In the genomic region with DNA sequence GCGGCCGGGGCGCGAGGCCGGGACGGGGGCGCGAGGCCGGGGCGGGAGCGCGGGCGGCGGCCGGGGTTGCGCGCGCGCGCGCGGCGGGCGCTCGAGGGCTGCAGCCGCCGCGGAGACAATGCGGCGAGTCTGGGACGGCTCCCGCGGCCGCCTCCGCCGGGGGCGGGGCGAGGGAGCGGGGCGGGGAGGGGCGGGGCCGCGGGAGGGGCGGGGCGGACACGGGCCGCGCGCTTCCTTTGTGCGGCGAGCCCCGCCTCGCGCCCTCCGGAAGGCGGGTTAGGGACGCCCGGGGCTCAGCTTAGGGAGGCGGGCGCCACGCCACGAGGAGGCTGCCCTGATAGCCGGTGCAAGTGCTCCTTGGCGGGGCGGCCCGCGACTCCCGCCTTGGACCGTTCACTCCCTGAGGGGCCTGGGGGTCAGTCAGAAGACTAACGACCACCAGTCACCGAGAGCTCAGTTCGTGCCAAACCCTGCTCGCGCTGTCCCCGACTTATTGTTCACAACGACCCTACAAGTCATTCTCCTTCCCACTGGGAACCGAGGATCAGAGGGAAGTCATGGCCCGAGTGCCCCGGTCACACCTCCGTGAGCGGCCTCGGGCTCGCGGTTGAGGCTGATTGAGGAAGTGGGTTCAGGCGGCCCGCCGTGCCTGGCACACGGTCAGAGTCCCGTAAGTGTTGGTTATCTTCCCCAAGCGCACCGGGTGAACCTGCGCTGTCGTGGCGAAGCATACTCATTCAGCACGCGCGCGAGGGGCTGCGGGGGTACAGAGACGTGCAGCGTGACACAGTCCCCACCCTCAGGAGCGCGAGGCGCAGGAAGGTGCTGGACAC, we compare ENCODE assay signal across 1 cellular context.
TF ChIP-seq lines count a peak whose summit lies in the region.

No MANE protein-coding gene starts in this region.

TF ChIP-seq in K562, 482 proteins besides CTCF, POLR2A, EP300 and RAD21 (continued from another document and continues in another):
- TF ChIP-seq, protein P1, sequence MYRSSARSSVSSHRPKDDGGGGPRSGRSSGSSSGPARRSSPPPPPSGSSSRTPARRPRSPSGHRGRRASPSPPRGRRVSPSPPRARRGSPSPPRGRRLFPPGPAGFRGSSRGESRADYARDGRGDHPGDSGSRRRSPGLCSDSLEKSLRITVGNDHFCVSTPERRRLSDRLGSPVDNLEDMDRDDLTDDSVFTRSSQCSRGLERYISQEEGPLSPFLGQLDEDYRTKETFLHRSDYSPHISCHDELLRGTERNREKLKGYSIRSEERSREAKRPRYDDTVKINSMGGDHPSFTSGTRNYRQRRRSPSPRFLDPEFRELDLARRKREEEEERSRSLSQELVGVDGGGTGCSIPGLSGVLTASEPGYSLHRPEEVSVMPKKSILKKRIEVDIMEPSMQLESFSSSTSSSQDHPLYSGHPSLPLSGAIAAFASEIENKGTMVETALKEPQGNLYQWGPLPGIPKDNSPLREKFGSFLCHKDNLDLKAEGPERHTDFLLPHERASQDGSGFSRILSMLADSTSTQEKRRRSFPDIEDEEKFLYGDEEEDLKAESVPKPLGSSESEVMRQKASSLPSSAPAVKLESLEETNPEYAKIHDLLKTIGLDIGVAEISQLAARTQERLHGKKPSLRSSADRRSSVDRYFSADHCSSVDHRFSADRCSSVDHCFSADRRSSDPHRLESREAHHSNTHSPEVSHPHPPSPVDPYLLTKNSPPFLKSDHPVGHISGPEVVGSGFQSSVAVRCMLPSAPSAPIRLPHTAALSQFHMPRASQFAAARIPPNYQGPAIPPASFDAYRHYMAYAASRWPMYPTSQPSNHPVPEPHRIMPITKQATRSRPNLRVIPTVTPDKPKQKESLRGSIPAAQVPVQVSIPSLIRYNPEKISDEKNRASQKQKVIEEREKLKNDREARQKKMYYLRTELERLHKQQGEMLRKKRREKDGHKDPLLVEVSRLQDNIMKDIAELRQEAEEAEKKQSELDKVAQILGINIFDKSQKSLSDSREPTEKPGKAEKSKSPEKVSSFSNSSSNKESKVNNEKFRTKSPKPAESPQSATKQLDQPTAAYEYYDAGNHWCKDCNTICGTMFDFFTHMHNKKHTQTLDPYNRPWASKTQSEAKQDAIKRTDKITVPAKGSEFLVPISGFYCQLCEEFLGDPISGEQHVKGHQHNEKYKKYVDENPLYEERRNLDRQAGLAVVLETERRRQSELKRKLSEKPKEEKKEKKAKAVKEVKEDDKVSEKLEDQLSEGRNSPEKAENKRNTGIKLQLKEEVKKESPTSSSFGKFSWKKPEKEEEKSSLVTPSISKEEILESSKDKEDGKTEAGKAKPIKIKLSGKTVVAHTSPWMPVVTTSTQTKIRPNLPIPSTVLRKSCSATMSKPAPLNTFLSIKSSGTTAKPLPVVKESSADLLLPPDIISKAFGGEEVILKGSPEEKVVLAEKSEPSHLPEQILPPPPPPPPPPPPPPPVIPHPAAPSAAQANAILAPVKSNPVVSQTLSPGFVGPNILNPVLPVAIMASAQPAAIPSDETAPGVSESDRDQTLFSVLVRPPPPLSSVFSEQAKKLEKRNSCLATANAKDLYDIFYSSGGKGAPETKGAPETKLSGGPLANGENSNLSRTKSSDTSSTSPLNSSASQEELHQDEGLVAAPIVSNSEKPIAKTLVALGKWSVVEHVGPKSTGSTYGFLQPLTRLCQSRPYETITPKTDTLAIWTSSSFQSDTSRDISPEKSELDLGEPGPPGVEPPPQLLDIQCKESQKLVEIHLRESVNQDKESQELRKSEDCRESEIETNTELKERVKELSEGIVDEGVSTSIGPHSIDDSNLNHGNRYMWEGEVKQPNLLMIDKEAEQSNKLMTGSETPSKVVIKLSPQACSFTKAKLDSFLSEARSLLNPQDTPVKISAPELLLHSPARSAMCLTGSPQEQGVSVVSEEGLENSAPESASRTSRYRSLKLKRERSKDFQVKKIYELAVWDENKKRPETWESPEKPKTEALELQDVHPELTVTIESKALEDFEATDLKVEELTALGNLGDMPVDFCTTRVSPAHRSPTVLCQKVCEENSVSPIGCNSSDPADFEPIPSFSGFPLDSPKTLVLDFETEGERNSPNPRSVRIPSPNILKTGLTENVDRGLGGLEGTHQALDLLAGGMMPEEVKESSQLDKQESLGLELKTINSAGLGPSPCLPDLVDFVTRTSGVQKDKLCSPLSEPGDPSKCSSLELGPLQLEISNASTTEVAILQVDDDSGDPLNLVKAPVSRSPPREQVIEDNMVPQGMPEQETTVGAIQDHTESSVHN (IDR thresholded peaks at IDR 0.05; ENCODE audit: borderline replicate concordance in 1 of 2, low read depth in 1 of 2) = no peak
- TF ChIP-seq TCF3 (CRISPR knock-in tag; IDR thresholded peaks at IDR 0.05) (no peak), ZKSCAN8 (CRISPR knock-in tag; IDR thresholded peaks at IDR 0.05) (no peak), ZNF76 (CRISPR knock-in tag; IDR thresholded peaks at IDR 0.05; ENCODE audit: borderline replicate concordance) (peak; percentile 73; the same call in 1 of the 2 replicates), SREBF1 (IDR thresholded peaks at IDR 0.05; ENCODE audit: borderline replicate concordance, low read depth, low read length) (no peak), TBL1XR1 (IDR thresholded peaks at IDR 0.05; ENCODE audit: low read length in 2 of 2) (peak in 1 of 2 experiments; percentile 29; a peak in 1 of 4 replicates), SNIP1 (IDR thresholded peaks at IDR 0.05; ENCODE audit: low read depth) (no peak), ARID4B (CRISPR knock-in tag; IDR thresholded peaks at IDR 0.05) (peak; percentile 83), XRCC5 (IDR thresholded peaks at IDR 0.05; ENCODE audit: low read depth, low read length) (peak; percentile 53; the same call in 1 of the 2 replicates), ZNF23 (CRISPR knock-in tag; IDR thresholded peaks at IDR 0.05) (no peak), ZFP36 (IDR thresholded peaks at IDR 0.05; ENCODE audit: low read depth, low read length, partially characterized antibody) (no peak), NFIC (IDR thresholded peaks at IDR 0.05) (peak; percentile 89), TRIM25 (IDR thresholded peaks at IDR 0.05; ENCODE audit: borderline replicate concordance) (no peak), TEAD4 (IDR thresholded peaks at IDR 0.05; ENCODE audit: low read length) (no peak), TEAD4 (CRISPR knock-in tag; IDR thresholded peaks at IDR 0.05; ENCODE audit: borderline replicate concordance) (no peak), ZNF316 (IDR thresholded peaks at IDR 0.05) (no peak), SIRT6 (IDR thresholded peaks at IDR 0.05; ENCODE audit: low read depth, low read length) (no peak)
- TF ChIP-seq, protein P2, sequence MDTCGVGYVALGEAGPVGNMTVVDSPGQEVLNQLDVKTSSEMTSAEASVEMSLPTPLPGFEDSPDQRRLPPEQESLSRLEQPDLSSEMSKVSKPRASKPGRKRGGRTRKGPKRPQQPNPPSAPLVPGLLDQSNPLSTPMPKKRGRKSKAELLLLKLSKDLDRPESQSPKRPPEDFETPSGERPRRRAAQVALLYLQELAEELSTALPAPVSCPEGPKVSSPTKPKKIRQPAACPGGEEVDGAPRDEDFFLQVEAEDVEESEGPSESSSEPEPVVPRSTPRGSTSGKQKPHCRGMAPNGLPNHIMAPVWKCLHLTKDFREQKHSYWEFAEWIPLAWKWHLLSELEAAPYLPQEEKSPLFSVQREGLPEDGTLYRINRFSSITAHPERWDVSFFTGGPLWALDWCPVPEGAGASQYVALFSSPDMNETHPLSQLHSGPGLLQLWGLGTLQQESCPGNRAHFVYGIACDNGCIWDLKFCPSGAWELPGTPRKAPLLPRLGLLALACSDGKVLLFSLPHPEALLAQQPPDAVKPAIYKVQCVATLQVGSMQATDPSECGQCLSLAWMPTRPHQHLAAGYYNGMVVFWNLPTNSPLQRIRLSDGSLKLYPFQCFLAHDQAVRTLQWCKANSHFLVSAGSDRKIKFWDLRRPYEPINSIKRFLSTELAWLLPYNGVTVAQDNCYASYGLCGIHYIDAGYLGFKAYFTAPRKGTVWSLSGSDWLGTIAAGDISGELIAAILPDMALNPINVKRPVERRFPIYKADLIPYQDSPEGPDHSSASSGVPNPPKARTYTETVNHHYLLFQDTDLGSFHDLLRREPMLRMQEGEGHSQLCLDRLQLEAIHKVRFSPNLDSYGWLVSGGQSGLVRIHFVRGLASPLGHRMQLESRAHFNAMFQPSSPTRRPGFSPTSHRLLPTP (IDR thresholded peaks at IDR 0.05; ENCODE audit: borderline replicate concordance, extremely low read depth, insufficient read length) = no peak
- TF ChIP-seq, protein P3, sequence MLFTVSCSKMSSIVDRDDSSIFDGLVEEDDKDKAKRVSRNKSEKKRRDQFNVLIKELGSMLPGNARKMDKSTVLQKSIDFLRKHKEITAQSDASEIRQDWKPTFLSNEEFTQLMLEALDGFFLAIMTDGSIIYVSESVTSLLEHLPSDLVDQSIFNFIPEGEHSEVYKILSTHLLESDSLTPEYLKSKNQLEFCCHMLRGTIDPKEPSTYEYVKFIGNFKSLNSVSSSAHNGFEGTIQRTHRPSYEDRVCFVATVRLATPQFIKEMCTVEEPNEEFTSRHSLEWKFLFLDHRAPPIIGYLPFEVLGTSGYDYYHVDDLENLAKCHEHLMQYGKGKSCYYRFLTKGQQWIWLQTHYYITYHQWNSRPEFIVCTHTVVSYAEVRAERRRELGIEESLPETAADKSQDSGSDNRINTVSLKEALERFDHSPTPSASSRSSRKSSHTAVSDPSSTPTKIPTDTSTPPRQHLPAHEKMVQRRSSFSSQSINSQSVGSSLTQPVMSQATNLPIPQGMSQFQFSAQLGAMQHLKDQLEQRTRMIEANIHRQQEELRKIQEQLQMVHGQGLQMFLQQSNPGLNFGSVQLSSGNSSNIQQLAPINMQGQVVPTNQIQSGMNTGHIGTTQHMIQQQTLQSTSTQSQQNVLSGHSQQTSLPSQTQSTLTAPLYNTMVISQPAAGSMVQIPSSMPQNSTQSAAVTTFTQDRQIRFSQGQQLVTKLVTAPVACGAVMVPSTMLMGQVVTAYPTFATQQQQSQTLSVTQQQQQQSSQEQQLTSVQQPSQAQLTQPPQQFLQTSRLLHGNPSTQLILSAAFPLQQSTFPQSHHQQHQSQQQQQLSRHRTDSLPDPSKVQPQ (CRISPR knock-in tag; IDR thresholded peaks at IDR 0.05; ENCODE audit: borderline replicate concordance) = peak; percentile 75; the same call in 1 of the 2 replicates
- TF ChIP-seq, protein P4, sequence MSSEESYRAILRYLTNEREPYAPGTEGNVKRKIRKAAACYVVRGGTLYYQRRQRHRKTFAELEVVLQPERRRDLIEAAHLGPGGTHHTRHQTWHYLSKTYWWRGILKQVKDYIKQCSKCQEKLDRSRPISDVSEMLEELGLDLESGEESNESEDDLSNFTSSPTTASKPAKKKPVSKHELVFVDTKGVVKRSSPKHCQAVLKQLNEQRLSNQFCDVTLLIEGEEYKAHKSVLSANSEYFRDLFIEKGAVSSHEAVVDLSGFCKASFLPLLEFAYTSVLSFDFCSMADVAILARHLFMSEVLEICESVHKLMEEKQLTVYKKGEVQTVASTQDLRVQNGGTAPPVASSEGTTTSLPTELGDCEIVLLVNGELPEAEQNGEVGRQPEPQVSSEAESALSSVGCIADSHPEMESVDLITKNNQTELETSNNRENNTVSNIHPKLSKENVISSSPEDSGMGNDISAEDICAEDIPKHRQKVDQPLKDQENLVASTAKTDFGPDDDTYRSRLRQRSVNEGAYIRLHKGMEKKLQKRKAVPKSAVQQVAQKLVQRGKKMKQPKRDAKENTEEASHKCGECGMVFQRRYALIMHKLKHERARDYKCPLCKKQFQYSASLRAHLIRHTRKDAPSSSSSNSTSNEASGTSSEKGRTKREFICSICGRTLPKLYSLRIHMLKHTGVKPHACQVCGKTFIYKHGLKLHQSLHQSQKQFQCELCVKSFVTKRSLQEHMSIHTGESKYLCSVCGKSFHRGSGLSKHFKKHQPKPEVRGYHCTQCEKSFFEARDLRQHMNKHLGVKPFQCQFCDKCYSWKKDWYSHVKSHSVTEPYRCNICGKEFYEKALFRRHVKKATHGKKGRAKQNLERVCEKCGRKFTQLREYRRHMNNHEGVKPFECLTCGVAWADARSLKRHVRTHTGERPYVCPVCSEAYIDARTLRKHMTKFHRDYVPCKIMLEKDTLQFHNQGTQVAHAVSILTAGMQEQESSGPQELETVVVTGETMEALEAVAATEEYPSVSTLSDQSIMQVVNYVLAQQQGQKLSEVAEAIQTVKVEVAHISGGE (CRISPR knock-in tag; IDR thresholded peaks at IDR 0.05) = no peak; a peak in 1 of 6 replicates
